1 cellular context compared by ENCODE assay signal in the genomic region with DNA sequence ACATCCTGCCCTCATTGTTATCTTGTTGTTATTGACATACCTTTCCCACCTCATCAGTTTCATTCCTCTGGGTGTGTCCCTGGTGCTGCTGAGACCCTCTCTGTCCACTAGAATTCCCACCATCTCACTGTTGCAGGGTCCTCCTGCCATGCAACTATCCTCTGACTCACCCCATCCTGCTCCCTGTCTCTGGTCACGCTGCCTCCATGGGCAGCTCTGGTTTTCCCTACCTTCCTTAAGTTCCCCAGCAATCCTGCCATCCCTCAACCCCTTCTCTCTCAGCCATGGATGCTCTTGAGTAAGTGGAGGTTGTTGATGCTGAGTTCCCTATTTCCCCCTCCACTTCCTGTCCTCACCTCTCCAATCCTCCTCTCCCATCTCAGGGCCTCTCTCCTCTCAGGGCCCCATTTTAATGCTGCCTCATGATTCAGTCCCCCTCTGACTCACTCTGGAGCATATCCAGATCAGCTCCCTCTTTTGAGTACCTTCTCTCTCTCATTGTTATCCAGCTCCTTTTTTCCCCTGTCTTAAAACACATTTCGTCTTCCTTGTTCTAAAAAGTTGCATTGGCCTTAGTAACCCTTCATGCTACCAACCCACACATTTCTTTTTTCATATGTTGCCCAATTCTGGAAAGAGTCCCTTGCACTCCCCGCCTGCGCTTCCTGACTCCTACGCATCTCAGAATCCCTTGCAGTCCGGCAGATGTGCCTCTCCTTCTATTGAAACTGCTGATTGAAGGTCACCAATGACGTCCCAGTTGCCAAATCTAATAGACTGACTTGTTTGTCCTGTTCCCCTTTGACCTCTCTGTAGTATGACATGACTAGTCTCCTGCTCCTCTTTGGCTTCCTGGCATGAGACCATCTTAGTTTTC.
TF ChIP-seq lines count a peak whose summit lies in the region.

No MANE protein-coding gene starts in this region.

TF ChIP-seq in K562, 482 proteins besides CTCF, POLR2A, EP300 and RAD21 (continues in another document):
- TF ChIP-seq, protein P1, sequence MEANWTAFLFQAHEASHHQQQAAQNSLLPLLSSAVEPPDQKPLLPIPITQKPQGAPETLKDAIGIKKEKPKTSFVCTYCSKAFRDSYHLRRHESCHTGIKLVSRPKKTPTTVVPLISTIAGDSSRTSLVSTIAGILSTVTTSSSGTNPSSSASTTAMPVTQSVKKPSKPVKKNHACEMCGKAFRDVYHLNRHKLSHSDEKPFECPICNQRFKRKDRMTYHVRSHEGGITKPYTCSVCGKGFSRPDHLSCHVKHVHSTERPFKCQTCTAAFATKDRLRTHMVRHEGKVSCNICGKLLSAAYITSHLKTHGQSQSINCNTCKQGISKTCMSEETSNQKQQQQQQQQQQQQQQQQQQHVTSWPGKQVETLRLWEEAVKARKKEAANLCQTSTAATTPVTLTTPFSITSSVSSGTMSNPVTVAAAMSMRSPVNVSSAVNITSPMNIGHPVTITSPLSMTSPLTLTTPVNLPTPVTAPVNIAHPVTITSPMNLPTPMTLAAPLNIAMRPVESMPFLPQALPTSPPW (CRISPR knock-in tag; IDR thresholded peaks at IDR 0.05) = 0 out of 2 replicates have a peak, but pooled peaks have one; percentile 13
- TF ChIP-seq PHF21A (IDR thresholded peaks at IDR 0.05; ENCODE audit: borderline replicate concordance, low read depth) (no peak), GABPA (tag; conservative IDR thresholded peaks at IDR 0.05; ENCODE audit: low read depth) (peak; percentile 56), CXXC5 (CRISPR knock-in tag; IDR thresholded peaks at IDR 0.05) (no peak), PRMT5 (CRISPR knock-in tag; IDR thresholded peaks at IDR 0.05) (no peak), SAP30 (IDR thresholded peaks at IDR 0.05; ENCODE audit: borderline replicate concordance, insufficient read depth, low read depth, low read length, poor library complexity, severe bottlenecking) (no peak), E2F5 (CRISPR knock-in tag; IDR thresholded peaks at IDR 0.05) (no peak), DIDO1 (tag; IDR thresholded peaks at IDR 0.05; ENCODE audit: low read depth) (no peak), ZNF639 (CRISPR knock-in tag; conservative IDR thresholded peaks at IDR 0.05 in 1 of 2, IDR thresholded peaks at IDR 0.05 in 1 of 2) (peak in 1 of 2 experiments; percentile 46; a peak in 2 of 4 replicates), BHLHE40 (IDR thresholded peaks at IDR 0.05; ENCODE audit: low read length) (no peak), HMG20A (CRISPR knock-in tag; conservative IDR thresholded peaks at IDR 0.05) (no peak), HMGN3 (IDR thresholded peaks at IDR 0.05; ENCODE audit: borderline replicate concordance, extremely low read depth, insufficient read length, low read depth, low read length) (no peak), MYC (IDR thresholded peaks at IDR 0.05; ENCODE audit: low read depth, low read length) (no peak), MYC (CRISPR knock-in tag; IDR thresholded peaks at IDR 0.05; ENCODE audit: borderline replicate concordance, low read depth) (no peak), PTRF (tag; IDR thresholded peaks at IDR 0.05) (no peak), RNF2 (IDR thresholded peaks at IDR 0.05) (no peak), ZNF12 (CRISPR knock-in tag; IDR thresholded peaks at IDR 0.05) (no peak), HEY1 (CRISPR knock-in tag; IDR thresholded peaks at IDR 0.05; ENCODE audit: borderline replicate concordance) (no peak), ZNF274 (IDR thresholded peaks at IDR 0.05; ENCODE audit: borderline replicate concordance, low read depth, low read length) (no peak), ARID1B (IDR thresholded peaks at IDR 0.05) (0 out of 2 replicates have a peak, but pooled peaks have one; percentile 8), POLR2G (IDR thresholded peaks at IDR 0.05; ENCODE audit: low read depth, low read length) (no peak), MTF1 (CRISPR knock-in tag; IDR thresholded peaks at IDR 0.05; ENCODE audit: borderline replicate concordance) (no peak), HCFC1 (IDR thresholded peaks at IDR 0.05; ENCODE audit: low read depth, low read length) (no peak), NR1H2 (CRISPR knock-in tag; IDR thresholded peaks at IDR 0.05) (no peak), STAT5A (IDR thresholded peaks at IDR 0.05; ENCODE audit: borderline replicate concordance, low read length) (no peak), HNRNPH1 (optimal IDR thresholded peaks at IDR 0.05; ENCODE audit: low read depth, low read length) (no peak), CTBP1 (IDR thresholded peaks at IDR 0.05; ENCODE audit: borderline replicate concordance) (no peak), CEBPG (CRISPR knock-in tag; IDR thresholded peaks at IDR 0.05) (no peak), CEBPG (tag; conservative IDR thresholded peaks at IDR 0.05 in 1 of 2, IDR thresholded peaks at IDR 0.05 in 1 of 2) (peak; percentile 50 to 86), GATAD2B (IDR thresholded peaks at IDR 0.05; ENCODE audit: borderline replicate concordance) (no peak), RUNX1 (IDR thresholded peaks at IDR 0.05; ENCODE audit: low read depth) (no peak), POLR3G (IDR thresholded peaks at IDR 0.05; ENCODE audit: extremely low read depth, insufficient read length, insufficient replicate concordance) (no peak), ZNF584 (CRISPR knock-in tag; IDR thresholded peaks at IDR 0.05; ENCODE audit: low read depth) (no peak), KDM2B (CRISPR knock-in tag; IDR thresholded peaks at IDR 0.05) (no peak), ELF4 (CRISPR knock-in tag; IDR thresholded peaks at IDR 0.05) (peak; percentile 26; the same call in 1 of the 2 replicates), MYNN (IDR thresholded peaks at IDR 0.05) (no peak), MYNN (CRISPR knock-in tag; IDR thresholded peaks at IDR 0.05) (no peak), ZBTB8A (IDR thresholded peaks at IDR 0.05; ENCODE audit: partially characterized antibody) (no peak), SUPT5H (IDR thresholded peaks at IDR 0.05) (no peak), ZBTB11 (CRISPR knock-in tag; IDR thresholded peaks at IDR 0.05) (peak in 1 of 3 experiments; percentile 71; a peak in 1 of 6 replicates), FOXJ2 (tag; IDR thresholded peaks at IDR 0.05) (no peak), EHMT2 (IDR thresholded peaks at IDR 0.05) (no peak), KLF16 (IDR thresholded peaks at IDR 0.05) (no peak), SMARCA5 (IDR thresholded peaks at IDR 0.05) (no peak), RFX1 (IDR thresholded peaks at IDR 0.05) (no peak), ZEB2 (IDR thresholded peaks at IDR 0.05) (no peak), ERF (CRISPR knock-in tag; IDR thresholded peaks at IDR 0.05) (no peak), EGR1 (conservative IDR thresholded peaks at IDR 0.05) (peak; percentile 78), ID3 (CRISPR knock-in tag; IDR thresholded peaks at IDR 0.05) (no peak), ID3 (tag; IDR thresholded peaks at IDR 0.05) (no peak), NR2C2 (CRISPR knock-in tag; IDR thresholded peaks at IDR 0.05) (no peak), NR2C2 (tag; IDR thresholded peaks at IDR 0.05) (peak; percentile 71; the same call in 1 of the 2 replicates), BCL6 (CRISPR knock-in tag; IDR thresholded peaks at IDR 0.05) (no peak), HOXB6 (CRISPR knock-in tag; IDR thresholded peaks at IDR 0.05; ENCODE audit: borderline replicate concordance) (no peak)
- TF ChIP-seq, protein P2, sequence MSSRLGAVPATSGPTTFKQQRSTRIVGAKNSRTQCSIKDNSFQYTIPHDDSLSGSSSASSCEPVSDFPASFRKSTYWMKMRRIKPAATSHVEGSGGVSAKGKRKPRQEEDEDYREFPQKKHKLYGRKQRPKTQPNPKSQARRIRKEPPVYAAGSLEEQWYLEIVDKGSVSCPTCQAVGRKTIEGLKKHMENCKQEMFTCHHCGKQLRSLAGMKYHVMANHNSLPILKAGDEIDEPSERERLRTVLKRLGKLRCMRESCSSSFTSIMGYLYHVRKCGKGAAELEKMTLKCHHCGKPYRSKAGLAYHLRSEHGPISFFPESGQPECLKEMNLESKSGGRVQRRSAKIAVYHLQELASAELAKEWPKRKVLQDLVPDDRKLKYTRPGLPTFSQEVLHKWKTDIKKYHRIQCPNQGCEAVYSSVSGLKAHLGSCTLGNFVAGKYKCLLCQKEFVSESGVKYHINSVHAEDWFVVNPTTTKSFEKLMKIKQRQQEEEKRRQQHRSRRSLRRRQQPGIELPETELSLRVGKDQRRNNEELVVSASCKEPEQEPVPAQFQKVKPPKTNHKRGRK (tag; IDR thresholded peaks at IDR 0.05) = no peak
- TF ChIP-seq, protein P3, sequence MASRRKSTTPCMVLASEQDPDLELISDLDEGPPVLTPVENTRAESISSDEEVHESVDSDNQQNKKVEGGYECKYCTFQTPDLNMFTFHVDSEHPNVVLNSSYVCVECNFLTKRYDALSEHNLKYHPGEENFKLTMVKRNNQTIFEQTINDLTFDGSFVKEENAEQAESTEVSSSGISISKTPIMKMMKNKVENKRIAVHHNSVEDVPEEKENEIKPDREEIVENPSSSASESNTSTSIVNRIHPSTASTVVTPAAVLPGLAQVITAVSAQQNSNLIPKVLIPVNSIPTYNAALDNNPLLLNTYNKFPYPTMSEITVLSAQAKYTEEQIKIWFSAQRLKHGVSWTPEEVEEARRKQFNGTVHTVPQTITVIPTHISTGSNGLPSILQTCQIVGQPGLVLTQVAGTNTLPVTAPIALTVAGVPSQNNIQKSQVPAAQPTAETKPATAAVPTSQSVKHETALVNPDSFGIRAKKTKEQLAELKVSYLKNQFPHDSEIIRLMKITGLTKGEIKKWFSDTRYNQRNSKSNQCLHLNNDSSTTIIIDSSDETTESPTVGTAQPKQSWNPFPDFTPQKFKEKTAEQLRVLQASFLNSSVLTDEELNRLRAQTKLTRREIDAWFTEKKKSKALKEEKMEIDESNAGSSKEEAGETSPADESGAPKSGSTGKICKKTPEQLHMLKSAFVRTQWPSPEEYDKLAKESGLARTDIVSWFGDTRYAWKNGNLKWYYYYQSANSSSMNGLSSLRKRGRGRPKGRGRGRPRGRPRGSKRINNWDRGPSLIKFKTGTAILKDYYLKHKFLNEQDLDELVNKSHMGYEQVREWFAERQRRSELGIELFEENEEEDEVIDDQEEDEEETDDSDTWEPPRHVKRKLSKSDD (conservative IDR thresholded peaks at IDR 0.05; ENCODE audit: low read length) = no peak
- TF ChIP-seq, protein P4, sequence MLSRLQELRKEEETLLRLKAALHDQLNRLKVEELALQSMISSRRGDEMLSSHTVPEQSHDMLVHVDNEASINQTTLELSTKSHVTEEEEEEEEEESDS (CRISPR knock-in tag; IDR thresholded peaks at IDR 0.05) = no peak
- TF ChIP-seq, protein P5, sequence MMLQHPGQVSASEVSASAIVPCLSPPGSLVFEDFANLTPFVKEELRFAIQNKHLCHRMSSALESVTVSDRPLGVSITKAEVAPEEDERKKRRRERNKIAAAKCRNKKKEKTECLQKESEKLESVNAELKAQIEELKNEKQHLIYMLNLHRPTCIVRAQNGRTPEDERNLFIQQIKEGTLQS (IDR thresholded peaks at IDR 0.05) = 0 out of 2 replicates have a peak, but pooled peaks have one; percentile 13
- TF ChIP-seq, protein P5 (CRISPR knock-in tag; conservative IDR thresholded peaks at IDR 0.05) = no peak
